ENCODE assay signal across 4 cellular contexts in genomic region chr7:49731836-49732235, GRCh38. TPM values are rescaled to one million over a fixed set of nuclear protein-coding genes. Genes with fewer than 3 reads are reported as not detected.
"Had no signal": no experiment of that assay in that cellular context is flagged by ENCODE, and none has a peak within 500 bp of the region (broad histone marks: within the 10 kb centered on the region; RNA-seq: fewer than 3 reads in every experiment).

No MANE protein-coding gene starts in this region.

- DNase-seq: GDM1, GF-D8 had no signal

- H3K4me3 ChIP-seq: GM12878 had no signal

RNA-seq across cellular contexts. Expression of gene VWC2, which starts 41.6 kb away (rescaled TPM):
- total RNA-seq: G401 had no signal
